Comparison of ENCODE assay signal across 27 cellular contexts in the genomic region with DNA sequence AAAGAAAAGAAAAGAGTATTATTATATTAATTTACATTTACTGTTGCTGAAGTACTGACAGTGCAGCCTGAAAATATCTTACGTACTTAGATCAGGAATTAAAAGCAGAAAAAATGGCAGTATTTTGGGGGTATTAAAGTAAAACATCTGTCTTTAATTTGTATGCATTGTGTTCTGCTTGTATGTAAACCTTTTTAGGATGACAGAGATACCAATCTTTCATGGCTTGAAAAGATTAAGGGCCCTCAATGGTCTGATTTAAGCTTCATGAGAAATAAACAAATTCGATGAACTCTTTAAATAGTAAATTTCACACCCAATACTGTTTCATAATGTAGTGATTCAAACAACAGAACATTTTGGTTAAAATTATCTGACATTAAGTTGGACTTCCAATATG.
"Had no signal": no experiment of that assay in that cellular context is flagged by ENCODE, and none has a peak within 500 bp of the region (broad histone marks: within the 10 kb centered on the region; RNA-seq: fewer than 3 reads in every experiment).

No MANE protein-coding gene starts in this region.

- H3K27ac Mint-ChIP-seq: nephron; neural progenitor cell; progenitor cell of endocrine pancreas; stimulated activated naive B cell treated with anti-CD40 and anti-IgM and Interleukin-4, amounts not matched to agents 10 μg/mL and 1 μg/mL and 100 μg/mL, for 72 hours; type B pancreatic cell had no signal

- H3K4me3 Mint-ChIP-seq: nephron; neural progenitor cell; stimulated activated effector memory CD8-positive, alpha-beta T cell treated with anti-CD3 and anti-CD28 coated beads, Interleukin-12 subunit alpha, Interleukin-12 subunit beta, amount 100 ng/mL, for 72 hours; stimulated activated naive B cell treated with anti-CD40 and anti-IgM and Interleukin-4, amounts not matched to agents 10 μg/mL and 1 μg/mL and 100 μg/mL, for 72 hours; stimulated activated naive CD8-positive, alpha-beta T cell treated with anti-CD3 and anti-CD28 coated beads, Interleukin-15, Interleukin-2, amounts not matched to agents 100 ng/mL and 50 ng/mL, for 24 hours; type B pancreatic cell had no signal

- H3K4me1 ChIP-seq: neural progenitor cell, right lobe of liver, sigmoid colon, stomach, transverse colon, upper lobe of right lung, uterus had no signal

- H3K4me1 Mint-ChIP-seq: nephron, neural progenitor cell had no signal

- H3K9me3 ChIP-seq: ovary, psoas muscle, right lobe of liver, sigmoid colon, stomach, tibial artery, transverse colon, upper lobe of right lung, uterus had no signal

- H3K4me3 ChIP-seq: neural progenitor cell, ovary, psoas muscle, right lobe of liver, sigmoid colon, stomach, tibial artery, transverse colon, upper lobe of right lung, uterus had no signal

- H3K9me3 Mint-ChIP-seq: nephron; neural progenitor cell; stimulated activated effector memory CD8-positive, alpha-beta T cell treated with anti-CD3 and anti-CD28 coated beads, Interleukin-12 subunit alpha, Interleukin-12 subunit beta, amount 100 ng/mL, for 72 hours; stimulated activated naive B cell treated with anti-CD40 and anti-IgM and Interleukin-4, amounts not matched to agents 10 μg/mL and 1 μg/mL and 100 μg/mL, for 72 hours; stimulated activated naive CD8-positive, alpha-beta T cell treated with anti-CD3 and anti-CD28 coated beads, Interleukin-15, Interleukin-2, amounts not matched to agents 100 ng/mL and 50 ng/mL, for 24 hours; type B pancreatic cell had no signal

- H3K27me3 Mint-ChIP-seq: progenitor cell of endocrine pancreas; stimulated activated naive B cell treated with anti-CD40 and anti-IgM and Interleukin-4, amounts not matched to agents 10 μg/mL and 1 μg/mL and 100 μg/mL, for 72 hours; stimulated activated naive CD8-positive, alpha-beta T cell treated with anti-CD3 and anti-CD28 coated beads, Interleukin-15, Interleukin-2, amounts not matched to agents 100 ng/mL and 50 ng/mL, for 24 hours; type B pancreatic cell had no signal

- H3K36me3 Mint-ChIP-seq: natural killer cell had no signal

- H3K36me3 ChIP-seq: ovary, right lobe of liver, transverse colon, uterus had no signal

- H3K9ac ChIP-seq: neural progenitor cell, parathyroid adenoma had no signal

- DNase-seq: natural killer cell; occipital lobe; ovary; posterior cingulate gyrus; psoas muscle; right cardiac atrium; right lobe of liver; sigmoid colon; small intestine; stimulated activated CD4-positive, alpha-beta T cell treated with anti-CD3 and anti-CD28 coated beads, Interleukin-15, amount 100 ng/mL, for 24 hours; stimulated activated CD4-positive, alpha-beta T cell treated with anti-CD3 and anti-CD28 coated beads, Interleukin-2, amount 100 ng/mL, for 24 hours; stimulated activated CD4-positive, alpha-beta T cell treated with anti-CD3 and anti-CD28 coated beads, Interleukin-2, amount 100 ng/mL, for 48 hours; stimulated activated CD4-positive, alpha-beta T cell treated with anti-CD3 and anti-CD28 coated beads, Interleukin-4, amount 100 ng/mL, for 24 hours; stimulated activated naive B cell treated with anti-CD40 and anti-IgM and Interleukin-4, amounts not matched to agents 10 μg/mL and 1 μg/mL and 100 μg/mL, for 72 hours; stimulated activated naive CD4-positive, alpha-beta T cell treated with Interleukin-2 at 50 U/mL for 16 hours; stomach; tibial artery; transverse colon; upper lobe of right lung; uterus had no signal

- H3K27me3 ChIP-seq: neural progenitor cell, ovary, right lobe of liver, sigmoid colon, stomach, tibial artery, transverse colon, upper lobe of right lung, uterus had no signal

- ATAC-seq: psoas muscle; right cardiac atrium; right lobe of liver; stimulated activated naive B cell treated with anti-CD40 and anti-IgM and Interleukin-4, amounts not matched to agents 10 μg/mL and 1 μg/mL and 100 μg/mL, for 72 hours; upper lobe of right lung had no signal

- FAIRE-seq: small intestine had no signal

- H3K27ac ChIP-seq: neural progenitor cell, ovary, parathyroid adenoma, psoas muscle, right lobe of liver, sigmoid colon, stomach, tibial artery, transverse colon, upper lobe of right lung, uterus had no signal
